ENCODE assay signal across 9 cellular contexts in genomic region chr9:129989740-129990139, GRCh38. TPM values are rescaled to one million over a fixed set of nuclear protein-coding genes. Genes with fewer than 3 reads are reported as not detected.
DNase-seq lines count a peak whose midpoint lies in the region; ATAC-seq, FAIRE-seq and TF ChIP-seq lines count a peak whose summit lies in the region.
"Had no signal": no experiment of that assay in that cellular context is flagged by ENCODE, and none has a peak within 500 bp of the region (broad histone marks: within the 10 kb centered on the region; RNA-seq: fewer than 3 reads in every experiment).

No MANE protein-coding gene starts in this region.

- RAD21 ChIA-PET in HCT116 (lab: Charles Lee; ENCODE audit: low non-redundant PET in 1 of 2, low total read pairs in 2 of 2, uncharacterized antibody in 2 of 2, unreplicated experiment in 2 of 2), result no interaction called here

- peak overlapping the region; percentile 27; the same call in 1 of the 3 replicates for H3K4me2 ChIP-seq in A549
- H3K4me2 ChIP-seq in HCT116 (ENCODE audit: low read length), result peak overlapping the region; percentile 71
- H3K4me2 ChIP-seq in H9 (ENCODE audit: insufficient read depth, insufficient read length, low read length), result no peak overlapping the region

- no peaks in the 10 kb centered on the region for H3K9me3 ChIP-seq in A549
- no peaks in the 10 kb centered on the region for H3K9me3 ChIP-seq in HCT116 (ENCODE audit: control insufficient read depth in 1 of 2, insufficient read depth in 1 of 2, low read depth in 1 of 2, low read length in 2 of 2)
- no peaks in the 10 kb centered on the region for H3K9me3 ChIP-seq in H9 (ENCODE audit: control insufficient read depth, low read depth, low read length)

- H3K36me3 ChIP-seq in HCT116 (ENCODE audit: control insufficient read depth in 1 of 2, insufficient read depth in 2 of 2, low read length in 2 of 2) (no peaks in the 10 kb centered on the region), kidney epithelial cell (ENCODE audit: control insufficient read depth, insufficient read depth, low read length) (no peaks in the 10 kb centered on the region)

- H3K79me2 ChIP-seq in HCT116 (ENCODE audit: insufficient read depth, low read length), result no peaks in the 10 kb centered on the region
- no peaks in the 10 kb centered on the region for H3K79me2 ChIP-seq in H9 (ENCODE audit: insufficient read depth, low read length)

- TF ChIP-seq RAD21 in A549 (conservative IDR thresholded peaks at IDR 0.05 in 1 of 2, IDR thresholded peaks at IDR 0.05 in 1 of 2) (no peak), HCT116 (IDR thresholded peaks at IDR 0.05; ENCODE audit: low read depth) (no peak)

- H3K14ac ChIP-seq in H9 (ENCODE audit: insufficient read depth, low read length), result no peak overlapping the region

- no peaks in the 10 kb centered on the region for H3K27me3 ChIP-seq in HCT116 (ENCODE audit: insufficient read depth, low read length)
- H3K27me3 ChIP-seq in kidney epithelial cell (ENCODE audit: control insufficient read depth, insufficient read depth, low read length), result no peaks in the 10 kb centered on the region
- no peaks in the 10 kb centered on the region for H3K27me3 ChIP-seq in H9 (ENCODE audit: insufficient read depth, low read length)

- H3K9me2 ChIP-seq in HCT116 (ENCODE audit: insufficient read depth), result no peaks in the 10 kb centered on the region

- H3K9me3 Mint-ChIP-seq in activated T-helper 1 cell treated with anti-CD3 and anti-CD28 coated beads, Interleukin-12 subunit alpha, Interleukin-12 subunit beta, Interleukin-2, Interleukin-4 antibody, amounts not matched to agents 30 ng/mL and 10 ng/mL and 1 ng/mL, durations not matched to agents 14 hours and 24 hours and 36 hours, result no peaks in the 10 kb centered on the region
- no peaks in the 10 kb centered on the region for H3K9me3 Mint-ChIP-seq in H9

- no peak overlapping the region for H4K5ac ChIP-seq in H9 (ENCODE audit: insufficient read length, low read depth, low read length)

- peaks cover 61% of the 10 kb centered on the region for H3K4me1 Mint-ChIP-seq in activated T-helper 1 cell treated with anti-CD3 and anti-CD28 coated beads, Interleukin-12 subunit alpha, Interleukin-12 subunit beta, Interleukin-2, Interleukin-4 antibody, amounts not matched to agents 30 ng/mL and 10 ng/mL and 1 ng/mL, durations not matched to agents 14 hours and 24 hours and 36 hours (ENCODE audit: low read depth)
- peaks cover 8 to 16% of the 10 kb centered on the region in 2 experiments for H3K4me1 Mint-ChIP-seq in H9

- no peak overlapping the region for H2BK120ac ChIP-seq in H9 (ENCODE audit: low read depth, low read length, poor library complexity, severe bottlenecking)

- no peaks in the 10 kb centered on the region for H3K27me3 Mint-ChIP-seq in activated T-helper 1 cell treated with anti-CD3 and anti-CD28 coated beads, Interleukin-12 subunit alpha, Interleukin-12 subunit beta, Interleukin-2, Interleukin-4 antibody, amounts not matched to agents 30 ng/mL and 10 ng/mL and 1 ng/mL, durations not matched to agents 14 hours and 24 hours and 36 hours (ENCODE audit: insufficient read depth)
- no peaks in the 10 kb centered on the region for H3K27me3 Mint-ChIP-seq in H9 (ENCODE audit: low read depth)

- H3K27ac ChIP-seq in A549 (peak overlapping the region in 1 of 2 experiments; percentile 34; a peak in 2 of 6 replicates), HCT116 (ENCODE audit: low read depth, low read length) (no peak overlapping the region), H9 (ENCODE audit: insufficient read length, low read depth, low read length) (no peak overlapping the region)

- H3K23ac ChIP-seq in H9 (ENCODE audit: insufficient read length, low read depth, low read length), result no peak overlapping the region

- no peak overlapping the region for H2AFZ ChIP-seq in HCT116 (ENCODE audit: low read depth, low read length, poor library complexity, severe bottlenecking)
- H2AFZ ChIP-seq in H9 (ENCODE audit: low read length), result no peak overlapping the region

- FAIRE-seq in A549 (lab: Jason Lieb, UNC), result no peak

- H2BK12ac ChIP-seq in H9 (ENCODE audit: insufficient read length, low read depth, low read length), result no peak overlapping the region

- DNase-seq in A549 (ENCODE audit: low read depth in 1 of 2, low spot score in 1 of 2) (peak in 1 of 2 experiments; percentile 18), HCT116 (ENCODE audit: low read depth, low spot score) (no peak), kidney epithelial cell (ENCODE audit: low read depth) (peak; percentile 29), erythroblast (lab: John Stamatoyannopoulos, UW) (no peak), H9 (no peak), NCI-H510A (lab: John Stamatoyannopoulos, UW) (no peak)
- DNase-seq in activated T-helper 1 cell treated with anti-CD3 and anti-CD28 coated beads, Interleukin-12 subunit alpha, Interleukin-12 subunit beta, Interleukin-2, Interleukin-4 antibody, amounts not matched to agents 30 ng/mL and 10 ng/mL and 1 ng/mL, durations not matched to agents 14 hours and 24 hours and 36 hours (ENCODE audit: low spot score), result no peak

- H2BK5ac ChIP-seq in H9 (ENCODE audit: insufficient read length, low read length), result no peak overlapping the region

- TF ChIP-seq EP300 in A549 (IDR thresholded peaks at IDR 0.05), result no peak

- H3T11ph ChIP-seq in H9 (ENCODE audit: low read length), result no peak overlapping the region

- H2BK20ac ChIP-seq in H9 (ENCODE audit: low read depth, low read length, poor library complexity, severe bottlenecking), result no peak overlapping the region

- H2BK15ac ChIP-seq in H9 (ENCODE audit: low read depth, low read length), result no peak overlapping the region

- peaks cover 45% of the 10 kb centered on the region for H3K36me3 Mint-ChIP-seq in activated T-helper 1 cell treated with anti-CD3 and anti-CD28 coated beads, Interleukin-12 subunit alpha, Interleukin-12 subunit beta, Interleukin-2, Interleukin-4 antibody, amounts not matched to agents 30 ng/mL and 10 ng/mL and 1 ng/mL, durations not matched to agents 14 hours and 24 hours and 36 hours (ENCODE audit: low read depth)
- peaks cover 5 to 11% (median 5%) of the 10 kb centered on the region in 3 experiments; a peak in 4 of 7 replicates for H3K36me3 Mint-ChIP-seq in H9 (ENCODE audit: insufficient read depth in 1 of 3, low read depth in 3 of 3)

- no peaks in the 10 kb centered on the region for H3K79me1 ChIP-seq in H9 (ENCODE audit: insufficient read depth, low read depth, low read length, poor library complexity, severe bottlenecking)

- H3K4me1 ChIP-seq in A549 (peaks cover 20% of the 10 kb centered on the region), HCT116 (ENCODE audit: control insufficient read depth in 1 of 2, insufficient read depth in 2 of 2, low read length in 2 of 2) (peaks cover 26 to 36% of the 10 kb centered on the region in 2 experiments), H9 (ENCODE audit: insufficient read depth, low read length) (peaks cover 2% of the 10 kb centered on the region; the same call in 1 of the 2 replicates)

- H3K4ac ChIP-seq in H9 (ENCODE audit: low read depth, low read length), result no peak overlapping the region

- H4K20me1 ChIP-seq in HCT116 (ENCODE audit: insufficient read depth) (no peaks in the 10 kb centered on the region), H9 (ENCODE audit: control insufficient read depth, insufficient read depth, insufficient read length) (no peaks in the 10 kb centered on the region)

- no peak overlapping the region for H3K18ac ChIP-seq in H9 (ENCODE audit: insufficient read length, low read depth, low read length)

- no peak overlapping the region for H3K4me3 Mint-ChIP-seq in activated T-helper 1 cell treated with anti-CD3 and anti-CD28 coated beads, Interleukin-12 subunit alpha, Interleukin-12 subunit beta, Interleukin-2, Interleukin-4 antibody, amounts not matched to agents 30 ng/mL and 10 ng/mL and 1 ng/mL, durations not matched to agents 14 hours and 24 hours and 36 hours
- H3K4me3 Mint-ChIP-seq in H9, result no peak overlapping the region
- H3K4me3 Mint-ChIP-seq: nephron had no signal

- H3K23me2 ChIP-seq in H9 (ENCODE audit: insufficient read length, low read depth, low read length, poor library complexity, severe bottlenecking), result no peaks in the 10 kb centered on the region

- H3K4me3 ChIP-seq in A549 (no peak overlapping the region), HCT116 (replicated peaks in 1 of 2; ENCODE audit: low read depth in 1 of 2, low read length in 2 of 2) (peak overlapping the region in 1 of 2 experiments; percentile 36; a peak in 2 of 4 replicates), kidney epithelial cell (ENCODE audit: low read depth, low read length) (no peak overlapping the region)

- no peak overlapping the region for H2AK5ac ChIP-seq in H9 (ENCODE audit: insufficient read length, low read length)

- H4K8ac ChIP-seq in H9 (replicated peaks; ENCODE audit: insufficient read length, low read depth, low read length), result no peak overlapping the region

- H3K27ac Mint-ChIP-seq in activated T-helper 1 cell treated with anti-CD3 and anti-CD28 coated beads, Interleukin-12 subunit alpha, Interleukin-12 subunit beta, Interleukin-2, Interleukin-4 antibody, amounts not matched to agents 30 ng/mL and 10 ng/mL and 1 ng/mL, durations not matched to agents 14 hours and 24 hours and 36 hours, result peak overlapping the region; percentile 88
- no peak overlapping the region for H3K27ac Mint-ChIP-seq in H9

- WGBS in A549 (ENCODE audit: missing lambda C conversion rate), result 55% methylated on average over 7 of the region's 7 CpGs
- WGBS in H9 (ENCODE audit: extremely low coverage, insufficient read length, low lambda C conversion rate), result no CpG with 5 or more reads among the region's 7 CpGs

- BruUV-seq in HCT116 (replicated peaks; lab: Mats Ljungman, UMichigan), result no TSS peak

- H3K9ac ChIP-seq in HCT116 (ENCODE audit: low read length), result peak overlapping the region; percentile 28
- no peak overlapping the region for H3K9ac ChIP-seq in H9 (ENCODE audit: extremely low read depth, insufficient read length, low read length)

- H3K56ac ChIP-seq in H9 (ENCODE audit: insufficient read length, low read depth, low read length), result no peak overlapping the region

- TF ChIP-seq POLR2A in A549 (IDR thresholded peaks at IDR 0.05; ENCODE audit: low read length) (no peak), HCT116 (IDR thresholded peaks at IDR 0.05; ENCODE audit: borderline replicate concordance, extremely low read depth, insufficient read depth, insufficient read length) (no peak), erythroblast (IDR thresholded peaks at IDR 0.05; ENCODE audit: low read length) (no peak)

- TF ChIP-seq CTCF in A549 (IDR thresholded peaks at IDR 0.05) (no peak), HCT116 (IDR thresholded peaks at IDR 0.05 in 2 of 3, conservative IDR thresholded peaks at IDR 0.05 in 1 of 3; ENCODE audit: borderline replicate concordance in 1 of 3, insufficient read depth in 1 of 3, low read depth in 2 of 3, low read length in 2 of 3) (no peak), kidney epithelial cell (IDR thresholded peaks at IDR 0.05; ENCODE audit: insufficient read depth, low read length, poor library complexity, severe bottlenecking) (no peak), H9 (conservative IDR thresholded peaks at IDR 0.05) (no peak)

- no peak for ATAC-seq in A549
- peak; percentile 81 for ATAC-seq in HCT116
- no peak for ATAC-seq in GM19035 (IDR thresholded peaks at IDR 0.05; ENCODE audit: unreplicated experiment)

- POLR2A ChIA-PET in A549 (lab: Yijun Ruan, JAX), result no interaction called here
- POLR2A ChIA-PET in HCT116 (lab: Charles Lee), result no interaction called here

- no peak overlapping the region for H4K91ac ChIP-seq in H9 (ENCODE audit: insufficient read length, low read depth, low read length)

- intact Hi-C loops in HCT116 (cut with micrococcal nuclease), result no loop called here
- intact Hi-C loops in activated T-helper 1 cell treated with anti-CD3 and anti-CD28 coated beads, Interleukin-12 subunit alpha, Interleukin-12 subunit beta, Interleukin-2, Interleukin-4 antibody, amounts not matched to agents 30 ng/mL and 10 ng/mL and 1 ng/mL, durations not matched to agents 14 hours and 24 hours and 36 hours (cut with micrococcal nuclease), result loop anchor here (1.0 to 2.0 kb wide), 2 partner anchors 21 to 57 kb away; no protein-coding TSS in a partner anchor

- CTCF ChIA-PET in A549 (lab: Yijun Ruan, JAX), result interaction anchor here (0.5 to 1.2 kb wide), 3 partner anchors 63 to 225 kb away, joined by 3 read pairs; no protein-coding TSS in a partner anchor
- CTCF ChIA-PET in HCT116 (lab: Charles Lee), result no interaction called here

RNA-seq across cellular contexts. Expression of gene FNBP1, which starts 53.2 kb away (rescaled TPM):
- 15.6 and 17.9 TPM in 2 replicates for polyA plus RNA-seq in A549 (2011; rRNA removed)
- 4.0 and 4.8 TPM in 2 replicates for polyA plus RNA-seq in A549 (2012; cell fraction: cytosol; rRNA removed)
- 3.6 and 5.7 TPM in 2 replicates for polyA plus RNA-seq in A549 (2012; cell fraction: nucleus; rRNA removed)
- polyA plus RNA-seq in A549 (2017; fragmentation: RNase III; extraction: RNeasy Plus Mini Kit Qiagen cat#74134 plus additional on column Dnase treatment), result 10.3 to 11.4 TPM (median 10.6 TPM) in 3 replicates
- polyA minus RNA-seq in A549 (2011; rRNA and poly(A)+ RNA removed), result 9.6 and 13.6 TPM in 2 replicates
- total RNA-seq in HCT116 (2021; ENCODE audit: unreplicated experiment), result 25.0 TPM
- polyA plus RNA-seq in HCT116 (2012), result 14.6 and 15.6 TPM in 2 replicates
- total RNA-seq in activated T-helper 1 cell treated with anti-CD3 and anti-CD28 coated beads, Interleukin-12 subunit alpha, Interleukin-12 subunit beta, Interleukin-2, Interleukin-4 antibody, amounts not matched to agents 30 ng/mL and 10 ng/mL and 1 ng/mL, durations not matched to agents 14 hours and 24 hours and 36 hours, result 195 and 202 TPM in 2 replicates
- 12.1 and 18.5 TPM in 2 replicates for total RNA-seq in kidney epithelial cell
- 35.9 and 36.5 TPM in 2 replicates for total RNA-seq in H9 (2021)
